18 cellular contexts compared by ENCODE assay signal in genomic region chr11:17580271-17580670, GRCh38. TPM values are rescaled to one million over a fixed set of nuclear protein-coding genes. Genes with fewer than 3 reads are reported as not detected.
A peak's percentile ranks its signal among the peaks of the same experiment; 100 is the strongest.
DNase-seq lines count a peak whose midpoint lies in the region; ATAC-seq and TF ChIP-seq lines count a peak whose summit lies in the region.
"Had no signal": no experiment of that assay in that cellular context is flagged by ENCODE, and none has a peak within 500 bp of the region (broad histone marks: within the 10 kb centered on the region; RNA-seq: fewer than 3 reads in every experiment).

No MANE protein-coding gene starts in this region.

- no peak overlapping the region for H4K8ac ChIP-seq in H9 (replicated peaks; ENCODE audit: insufficient read length, low read depth, low read length)

- no peak overlapping the region for H2BK20ac ChIP-seq in H9 (ENCODE audit: low read depth, low read length, poor library complexity, severe bottlenecking)

- H3K4me3 Mint-ChIP-seq in H9, result no peak overlapping the region
- H3K4me3 Mint-ChIP-seq: CD4-positive, alpha-beta T cell had no signal

- peak; percentile 3 for DNase-seq in activated CD4-positive, CD25-positive, alpha-beta regulatory T cell treated with anti-CD3 and anti-CD28 coated beads, Interleukin-2, amount 50 U/mL, for 72 hours
- DNase-seq in H9 (peak; percentile 2), ecto neural progenitor cell (ENCODE audit: low spot score) (peak; percentile 21), spleen (peak; percentile 35), KBM-7 (no peak)
- no peak for DNase-seq in activated CD4-positive, alpha-beta T cell treated with anti-CD3 and anti-CD28 coated beads, Interleukin-2, amount 50 U/mL, for 48 hours
- DNase-seq: AML-193; CD4-positive, alpha-beta T cell; GOT3; H7 had no signal

- TF ChIP-seq CTCF in H9 (conservative IDR thresholded peaks at IDR 0.05) (no peak), spleen (IDR thresholded peaks at IDR 0.05 in 8 of 11, conservative IDR thresholded peaks at IDR 0.05 in 3 of 11) (no peak)

- no peak overlapping the region for H2BK15ac ChIP-seq in H9 (ENCODE audit: low read depth, low read length)

- no peak overlapping the region for H2AFZ ChIP-seq in H9 (ENCODE audit: low read length)

- H3T11ph ChIP-seq in H9 (ENCODE audit: low read length), result no peak overlapping the region

- TF ChIP-seq POLR2A in spleen (IDR thresholded peaks at IDR 0.05), result no peak

- no peak overlapping the region for H2BK12ac ChIP-seq in H9 (ENCODE audit: insufficient read length, low read depth, low read length)

- no peak overlapping the region for H3K4ac ChIP-seq in H9 (ENCODE audit: low read depth, low read length)

- H4K5ac ChIP-seq in H9 (ENCODE audit: insufficient read length, low read depth, low read length), result no peak overlapping the region

- no peak overlapping the region for H3K56ac ChIP-seq in H9 (ENCODE audit: insufficient read length, low read depth, low read length)

- H3K36me3 ChIP-seq in spleen, result no peaks in the 10 kb centered on the region

- no CpG with 5 or more reads among the region's 1 CpG for WGBS in H9 (ENCODE audit: extremely low coverage, insufficient read length, low lambda C conversion rate)
- WGBS in spleen, 5 donors, result 37 to 59% (median 54%) methylated on average over 1 of the region's 1 CpG

- peaks cover 23 to 28% of the 10 kb centered on the region in 2 experiments for H3K4me1 Mint-ChIP-seq in H9

- no peaks in the 10 kb centered on the region for H3K36me3 Mint-ChIP-seq in H9 (ENCODE audit: insufficient read depth in 1 of 3, low read depth in 3 of 3)

- H3K4me1 ChIP-seq in H9 (ENCODE audit: insufficient read depth, low read length) (no peaks in the 10 kb centered on the region), spleen (no peaks in the 10 kb centered on the region)
- H3K4me1 ChIP-seq: A549 had no signal

- H4K91ac ChIP-seq in H9 (ENCODE audit: insufficient read length, low read depth, low read length), result no peak overlapping the region

- no peak overlapping the region for H2BK120ac ChIP-seq in H9 (ENCODE audit: low read depth, low read length, poor library complexity, severe bottlenecking)

- no peak overlapping the region for H3K18ac ChIP-seq in H9 (ENCODE audit: insufficient read length, low read depth, low read length)

- H3K4me3 ChIP-seq in spleen, result no peak overlapping the region
- H3K4me3 ChIP-seq: A549 had no signal

- no peaks in the 10 kb centered on the region for H3K79me1 ChIP-seq in H9 (ENCODE audit: insufficient read depth, low read depth, low read length, poor library complexity, severe bottlenecking)

- H4K20me1 ChIP-seq in H9 (ENCODE audit: control insufficient read depth, insufficient read depth, insufficient read length), result no peaks in the 10 kb centered on the region

- H3K9me3 ChIP-seq in H9 (ENCODE audit: control insufficient read depth, low read depth, low read length), result no peaks in the 10 kb centered on the region
- H3K9me3 ChIP-seq in spleen, result peaks cover 0 to 3% (median 0%) of the 10 kb centered on the region in 8 donors
- H3K9me3 ChIP-seq: A549, Caco-2 had no signal

- no peak for ATAC-seq in activated CD4-positive, CD25-positive, alpha-beta regulatory T cell treated with anti-CD3 and anti-CD28 coated beads, Interleukin-2, amount 50 U/mL, for 24 hours
- ATAC-seq in GM21786 (IDR thresholded peaks at IDR 0.05; ENCODE audit: unreplicated experiment), result no peak
- ATAC-seq: A549, HepG2 had no signal

- H3K27ac ChIP-seq in H9 (ENCODE audit: insufficient read length, low read depth, low read length) (no peak overlapping the region), spleen (no peak overlapping the region)
- H3K27ac ChIP-seq: 22Rv1, A549, C4-2B had no signal

- H2AK5ac ChIP-seq in H9 (ENCODE audit: insufficient read length, low read length), result no peak overlapping the region

- in situ Hi-C loops in KBM-7 (cut with MboI; ENCODE audit: low pct_unique_long_range_greater_than_20kb, low sequenced_read_pairs), result no loop called here

- H3K79me2 ChIP-seq in H9 (ENCODE audit: insufficient read depth, low read length), result no peaks in the 10 kb centered on the region

- peaks cover 4% of the 10 kb centered on the region for H3K27me3 Mint-ChIP-seq in H9 (ENCODE audit: low read depth)

- no peak overlapping the region for H3K9ac ChIP-seq in H9 (ENCODE audit: extremely low read depth, insufficient read length, low read length)

- peak overlapping the region in 1 of 3 experiments; percentile 6; a peak in 1 of 7 replicates for H3K27ac Mint-ChIP-seq in H9
- H3K27ac Mint-ChIP-seq: CD4-positive, alpha-beta T cell had no signal

- intact Hi-C loops in spleen (cut with DNase I; ENCODE audit: low total_unique reads), result no loop called here

- H3K14ac ChIP-seq in H9 (ENCODE audit: insufficient read depth, low read length), result no peak overlapping the region

- H3K27me3 ChIP-seq in H9 (ENCODE audit: insufficient read depth, low read length) (no peaks in the 10 kb centered on the region), spleen (replicated peaks in 1 of 7) (peaks cover 0 to 27% (median 0%) of the 10 kb centered on the region in 7 donors)

- H3K23me2 ChIP-seq in H9 (ENCODE audit: insufficient read length, low read depth, low read length, poor library complexity, severe bottlenecking), result no peaks in the 10 kb centered on the region

- H3K4me2 ChIP-seq in H9 (ENCODE audit: insufficient read depth, insufficient read length, low read length), result no peak overlapping the region
- H3K4me2 ChIP-seq: A549 had no signal

- H3K23ac ChIP-seq in H9 (ENCODE audit: insufficient read length, low read depth, low read length), result no peak overlapping the region

- H2BK5ac ChIP-seq in H9 (ENCODE audit: insufficient read length, low read length), result no peak overlapping the region

- H3K9me3 Mint-ChIP-seq in H9, result peaks cover 2 to 4% of the 10 kb centered on the region in 2 experiments; a peak in 2 of 5 replicates
- H3K9me3 Mint-ChIP-seq: CD4-positive, alpha-beta T cell had no signal

RNA-seq across cellular contexts. Expression of gene OTOG, which starts 33.2 kb away (rescaled TPM):
- total RNA-seq in H9 (2021) (0.35 and 0.86 TPM in 2 replicates), spleen (not detected)
- polyA plus RNA-seq in spleen, result not detected
- total RNA-seq: CD4-positive, alpha-beta T cell; HepG2 had no signal
- polyA plus RNA-seq: A549, BJ, HepG2 had no signal

RNA-seq across cellular contexts. Expression of gene USH1C, which starts 36.1 kb away (rescaled TPM):
- total RNA-seq in H9 (2021) (1.0 and 1.5 TPM in 2 replicates), spleen (not detected)
- polyA plus RNA-seq in spleen, result under 1 TPM in 1 of 3 donors, not detected in 2; 0.12 TPM
- total RNA-seq: CD4-positive, alpha-beta T cell; HepG2 had no signal
- polyA plus RNA-seq: BJ, HepG2 had no signal

Comparison
In these comparisons a context has a peak if more than half of its experiments do, and no peak if none do; other contexts are left out.
1. DNase-seq: peak in activated CD4-positive, CD25-positive, alpha-beta regulatory T cell treated with anti-CD3 and anti-CD28 coated beads, Interleukin-2, amount 50 U/mL, for 72 hours (single experiment), H9 (single experiment), ecto neural progenitor cell (single experiment) and spleen (single experiment); none in activated CD4-positive, alpha-beta T cell treated with anti-CD3 and anti-CD28 coated beads, Interleukin-2, amount 50 U/mL, for 48 hours (0 of 2) and KBM-7 (single experiment).